2 cellular contexts compared by ENCODE assay signal in the genomic region with DNA sequence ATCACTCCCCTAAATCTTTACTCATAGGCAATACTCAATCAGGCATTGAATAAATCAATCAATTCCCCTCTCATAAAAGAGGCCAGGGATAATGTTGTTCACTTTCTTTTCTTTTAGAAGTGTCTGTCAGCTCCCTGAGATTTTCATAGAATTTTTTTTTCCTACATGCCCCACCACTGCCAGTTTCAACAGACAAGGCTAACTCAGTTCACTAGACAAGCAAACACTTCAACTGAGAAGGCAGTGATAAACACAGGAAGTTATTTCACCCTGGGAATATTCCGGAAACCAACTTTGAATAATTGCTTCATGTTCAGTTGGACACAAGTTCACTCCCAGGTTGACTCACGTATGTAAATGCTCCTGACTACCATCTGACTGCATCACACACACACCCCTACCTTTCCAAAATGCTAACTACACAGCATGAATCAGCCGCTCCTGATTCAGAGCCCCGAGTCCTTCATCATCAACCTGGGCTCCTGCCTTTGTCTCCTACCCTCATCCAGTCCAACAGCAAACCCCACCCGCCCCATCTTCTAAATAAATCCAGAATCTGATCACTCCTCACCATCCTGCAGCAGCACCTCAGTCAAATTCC.
TF ChIP-seq lines count a peak whose summit lies in the region.

No MANE protein-coding gene starts in this region.

TF ChIP-seq in HEK293, 187 proteins besides CTCF, POLR2A, EP300 and RAD21:
- TF ChIP-seq ZNF311 (tag by site-specific recombination; IDR thresholded peaks at IDR 0.05; ENCODE audit: borderline replicate concordance) (no peak), ZNF274 (IDR thresholded peaks at IDR 0.05; ENCODE audit: low read length) (no peak), ZNF274 (tag by site-specific recombination; IDR thresholded peaks at IDR 0.05; ENCODE audit: borderline replicate concordance) (no peak), ZNF600 (tag by site-specific recombination; IDR thresholded peaks at IDR 0.05) (0 out of 2 replicates have a peak, but pooled peaks have one; percentile 16), ZBTB17 (tag by site-specific recombination; IDR thresholded peaks at IDR 0.05) (peak; percentile 37; the same call in 1 of the 2 replicates), OSR2 (tag by site-specific recombination; IDR thresholded peaks at IDR 0.05) (no peak), ZNF155 (tag by site-specific recombination; IDR thresholded peaks at IDR 0.05) (no peak), ZNF146 (tag by site-specific recombination; IDR thresholded peaks at IDR 0.05) (no peak), GLI4 (tag by site-specific recombination; IDR thresholded peaks at IDR 0.05) (no peak), ZNF629 (tag by site-specific recombination; IDR thresholded peaks at IDR 0.05) (peak; percentile 45; the same call in 1 of the 2 replicates), GLIS2 (tag by site-specific recombination; IDR thresholded peaks at IDR 0.05) (no peak), ZNF292 (tag by site-specific recombination; IDR thresholded peaks at IDR 0.05; ENCODE audit: borderline replicate concordance, low read depth) (no peak)
- TF ChIP-seq, protein P1, sequence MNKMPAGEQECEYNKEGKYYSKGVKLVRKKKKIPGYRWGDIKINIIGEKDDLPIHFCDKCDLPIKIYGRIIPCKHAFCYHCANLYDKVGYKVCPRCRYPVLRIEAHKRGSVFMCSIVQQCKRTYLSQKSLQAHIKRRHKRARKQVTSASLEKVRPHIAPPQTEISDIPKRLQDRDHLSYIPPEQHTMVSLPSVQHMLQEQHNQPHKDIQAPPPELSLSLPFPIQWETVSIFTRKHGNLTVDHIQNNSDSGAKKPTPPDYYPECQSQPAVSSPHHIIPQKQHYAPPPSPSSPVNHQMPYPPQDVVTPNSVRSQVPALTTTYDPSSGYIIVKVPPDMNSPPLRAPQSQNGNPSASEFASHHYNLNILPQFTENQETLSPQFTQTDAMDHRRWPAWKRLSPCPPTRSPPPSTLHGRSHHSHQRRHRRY (tag by site-specific recombination; IDR thresholded peaks at IDR 0.05) = no peak
- TF ChIP-seq, protein P2, sequence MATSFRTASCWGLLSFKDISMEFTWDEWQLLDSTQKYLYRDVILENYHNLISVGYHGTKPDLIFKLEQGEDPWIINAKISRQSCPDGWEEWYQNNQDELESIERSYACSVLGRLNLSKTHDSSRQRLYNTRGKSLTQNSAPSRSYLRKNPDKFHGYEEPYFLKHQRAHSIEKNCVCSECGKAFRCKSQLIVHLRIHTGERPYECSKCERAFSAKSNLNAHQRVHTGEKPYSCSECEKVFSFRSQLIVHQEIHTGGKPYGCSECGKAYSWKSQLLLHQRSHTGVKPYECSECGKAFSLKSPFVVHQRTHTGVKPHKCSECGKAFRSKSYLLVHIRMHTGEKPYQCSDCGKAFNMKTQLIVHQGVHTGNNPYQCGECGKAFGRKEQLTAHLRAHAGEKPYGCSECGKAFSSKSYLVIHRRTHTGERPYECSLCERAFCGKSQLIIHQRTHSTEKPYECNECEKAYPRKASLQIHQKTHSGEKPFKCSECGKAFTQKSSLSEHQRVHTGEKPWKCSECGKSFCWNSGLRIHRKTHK (tag by site-specific recombination; IDR thresholded peaks at IDR 0.05) = no peak
- TF ChIP-seq, protein P3, sequence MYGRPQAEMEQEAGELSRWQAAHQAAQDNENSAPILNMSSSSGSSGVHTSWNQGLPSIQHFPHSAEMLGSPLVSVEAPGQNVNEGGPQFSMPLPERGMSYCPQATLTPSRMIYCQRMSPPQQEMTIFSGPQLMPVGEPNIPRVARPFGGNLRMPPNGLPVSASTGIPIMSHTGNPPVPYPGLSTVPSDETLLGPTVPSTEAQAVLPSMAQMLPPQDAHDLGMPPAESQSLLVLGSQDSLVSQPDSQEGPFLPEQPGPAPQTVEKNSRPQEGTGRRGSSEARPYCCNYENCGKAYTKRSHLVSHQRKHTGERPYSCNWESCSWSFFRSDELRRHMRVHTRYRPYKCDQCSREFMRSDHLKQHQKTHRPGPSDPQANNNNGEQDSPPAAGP (tag by site-specific recombination; IDR thresholded peaks at IDR 0.05) = peak; percentile 54; the same call in 1 of the 2 replicates

TF ChIP-seq in HepG2, 621 proteins besides CTCF, POLR2A, EP300 and RAD21 (continues in another document):
- TF ChIP-seq PHF5A (CRISPR knock-in tag; IDR thresholded peaks at IDR 0.05; ENCODE audit: low read depth, unreplicated experiment) = peak; percentile 74
- TF ChIP-seq, protein P4, sequence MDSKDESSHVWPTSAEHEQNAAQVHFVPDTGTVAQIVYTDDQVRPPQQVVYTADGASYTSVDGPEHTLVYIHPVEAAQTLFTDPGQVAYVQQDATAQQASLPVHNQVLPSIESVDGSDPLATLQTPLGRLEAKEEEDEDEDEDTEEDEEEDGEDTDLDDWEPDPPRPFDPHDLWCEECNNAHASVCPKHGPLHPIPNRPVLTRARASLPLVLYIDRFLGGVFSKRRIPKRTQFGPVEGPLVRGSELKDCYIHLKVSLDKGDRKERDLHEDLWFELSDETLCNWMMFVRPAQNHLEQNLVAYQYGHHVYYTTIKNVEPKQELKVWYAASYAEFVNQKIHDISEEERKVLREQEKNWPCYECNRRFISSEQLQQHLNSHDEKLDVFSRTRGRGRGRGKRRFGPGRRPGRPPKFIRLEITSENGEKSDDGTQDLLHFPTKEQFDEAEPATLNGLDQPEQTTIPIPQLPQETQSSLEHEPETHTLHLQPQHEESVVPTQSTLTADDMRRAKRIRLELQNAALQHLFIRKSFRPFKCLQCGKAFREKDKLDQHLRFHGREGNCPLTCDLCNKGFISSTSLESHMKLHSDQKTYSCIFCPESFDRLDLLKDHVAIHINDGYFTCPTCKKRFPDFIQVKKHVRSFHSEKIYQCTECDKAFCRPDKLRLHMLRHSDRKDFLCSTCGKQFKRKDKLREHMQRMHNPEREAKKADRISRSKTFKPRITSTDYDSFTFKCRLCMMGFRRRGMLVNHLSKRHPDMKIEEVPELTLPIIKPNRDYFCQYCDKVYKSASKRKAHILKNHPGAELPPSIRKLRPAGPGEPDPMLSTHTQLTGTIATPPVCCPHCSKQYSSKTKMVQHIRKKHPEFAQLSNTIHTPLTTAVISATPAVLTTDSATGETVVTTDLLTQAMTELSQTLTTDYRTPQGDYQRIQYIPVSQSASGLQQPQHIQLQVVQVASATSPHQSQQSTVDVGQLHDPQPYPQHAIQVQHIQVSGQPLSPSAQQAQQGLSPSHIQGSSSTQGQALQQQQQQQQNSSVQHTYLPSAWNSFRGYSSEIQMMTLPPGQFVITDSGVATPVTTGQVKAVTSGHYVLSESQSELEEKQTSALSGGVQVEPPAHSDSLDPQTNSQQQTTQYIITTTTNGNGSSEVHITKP (CRISPR knock-in tag; IDR thresholded peaks at IDR 0.05; ENCODE audit: low read depth) = 0 out of 2 replicates have a peak, but pooled peaks have one; percentile 23
- TF ChIP-seq CREM (IDR thresholded peaks at IDR 0.05) = peak; percentile 67
- TF ChIP-seq CREM (CRISPR knock-in tag; IDR thresholded peaks at IDR 0.05) = no peak
- TF ChIP-seq BORCS8-MEF2B (CRISPR knock-in tag; IDR thresholded peaks at IDR 0.05) = no peak
- TF ChIP-seq, protein P5, sequence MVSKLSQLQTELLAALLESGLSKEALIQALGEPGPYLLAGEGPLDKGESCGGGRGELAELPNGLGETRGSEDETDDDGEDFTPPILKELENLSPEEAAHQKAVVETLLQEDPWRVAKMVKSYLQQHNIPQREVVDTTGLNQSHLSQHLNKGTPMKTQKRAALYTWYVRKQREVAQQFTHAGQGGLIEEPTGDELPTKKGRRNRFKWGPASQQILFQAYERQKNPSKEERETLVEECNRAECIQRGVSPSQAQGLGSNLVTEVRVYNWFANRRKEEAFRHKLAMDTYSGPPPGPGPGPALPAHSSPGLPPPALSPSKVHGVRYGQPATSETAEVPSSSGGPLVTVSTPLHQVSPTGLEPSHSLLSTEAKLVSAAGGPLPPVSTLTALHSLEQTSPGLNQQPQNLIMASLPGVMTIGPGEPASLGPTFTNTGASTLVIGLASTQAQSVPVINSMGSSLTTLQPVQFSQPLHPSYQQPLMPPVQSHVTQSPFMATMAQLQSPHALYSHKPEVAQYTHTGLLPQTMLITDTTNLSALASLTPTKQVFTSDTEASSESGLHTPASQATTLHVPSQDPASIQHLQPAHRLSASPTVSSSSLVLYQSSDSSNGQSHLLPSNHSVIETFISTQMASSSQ (IDR thresholded peaks at IDR 0.05; ENCODE audit: low read depth) = no peak
- TF ChIP-seq, protein P5 (CRISPR knock-in tag; IDR thresholded peaks at IDR 0.05; ENCODE audit: borderline replicate concordance) = peak; percentile 67; the same call in 1 of the 2 replicates
- no peak for TF ChIP-seq ZMYM4 (CRISPR knock-in tag; IDR thresholded peaks at IDR 0.05)
- no peak for TF ChIP-seq TOE1 (CRISPR knock-in tag; IDR thresholded peaks at IDR 0.05)
- peak; percentile 46; the same call in 1 of the 2 replicates for TF ChIP-seq RXRA (CRISPR knock-in tag; IDR thresholded peaks at IDR 0.05)
- TF ChIP-seq ZNF775 (CRISPR knock-in tag; IDR thresholded peaks at IDR 0.05; ENCODE audit: borderline replicate concordance) = peak; percentile 66; the same call in 1 of the 2 replicates
- peak; percentile 98 for TF ChIP-seq NFKBIZ (CRISPR knock-in tag; IDR thresholded peaks at IDR 0.05)
- peak; percentile 79; the same call in 1 of the 2 replicates for TF ChIP-seq ZNF264 (CRISPR knock-in tag; IDR thresholded peaks at IDR 0.05)
- TF ChIP-seq FOSL1 (CRISPR knock-in tag; IDR thresholded peaks at IDR 0.05; ENCODE audit: borderline replicate concordance) = peak; percentile 31; the same call in 1 of the 2 replicates
- no peak for TF ChIP-seq NR1H2 (CRISPR knock-in tag; IDR thresholded peaks at IDR 0.05; ENCODE audit: borderline replicate concordance, low read depth)
- 0 out of 2 replicates have a peak, but pooled peaks have one; percentile 28 for TF ChIP-seq ARHGAP35 (CRISPR knock-in tag; IDR thresholded peaks at IDR 0.05; ENCODE audit: borderline replicate concordance)
- no peak for TF ChIP-seq EED (CRISPR knock-in tag; IDR thresholded peaks at IDR 0.05)
- TF ChIP-seq, protein P6, sequence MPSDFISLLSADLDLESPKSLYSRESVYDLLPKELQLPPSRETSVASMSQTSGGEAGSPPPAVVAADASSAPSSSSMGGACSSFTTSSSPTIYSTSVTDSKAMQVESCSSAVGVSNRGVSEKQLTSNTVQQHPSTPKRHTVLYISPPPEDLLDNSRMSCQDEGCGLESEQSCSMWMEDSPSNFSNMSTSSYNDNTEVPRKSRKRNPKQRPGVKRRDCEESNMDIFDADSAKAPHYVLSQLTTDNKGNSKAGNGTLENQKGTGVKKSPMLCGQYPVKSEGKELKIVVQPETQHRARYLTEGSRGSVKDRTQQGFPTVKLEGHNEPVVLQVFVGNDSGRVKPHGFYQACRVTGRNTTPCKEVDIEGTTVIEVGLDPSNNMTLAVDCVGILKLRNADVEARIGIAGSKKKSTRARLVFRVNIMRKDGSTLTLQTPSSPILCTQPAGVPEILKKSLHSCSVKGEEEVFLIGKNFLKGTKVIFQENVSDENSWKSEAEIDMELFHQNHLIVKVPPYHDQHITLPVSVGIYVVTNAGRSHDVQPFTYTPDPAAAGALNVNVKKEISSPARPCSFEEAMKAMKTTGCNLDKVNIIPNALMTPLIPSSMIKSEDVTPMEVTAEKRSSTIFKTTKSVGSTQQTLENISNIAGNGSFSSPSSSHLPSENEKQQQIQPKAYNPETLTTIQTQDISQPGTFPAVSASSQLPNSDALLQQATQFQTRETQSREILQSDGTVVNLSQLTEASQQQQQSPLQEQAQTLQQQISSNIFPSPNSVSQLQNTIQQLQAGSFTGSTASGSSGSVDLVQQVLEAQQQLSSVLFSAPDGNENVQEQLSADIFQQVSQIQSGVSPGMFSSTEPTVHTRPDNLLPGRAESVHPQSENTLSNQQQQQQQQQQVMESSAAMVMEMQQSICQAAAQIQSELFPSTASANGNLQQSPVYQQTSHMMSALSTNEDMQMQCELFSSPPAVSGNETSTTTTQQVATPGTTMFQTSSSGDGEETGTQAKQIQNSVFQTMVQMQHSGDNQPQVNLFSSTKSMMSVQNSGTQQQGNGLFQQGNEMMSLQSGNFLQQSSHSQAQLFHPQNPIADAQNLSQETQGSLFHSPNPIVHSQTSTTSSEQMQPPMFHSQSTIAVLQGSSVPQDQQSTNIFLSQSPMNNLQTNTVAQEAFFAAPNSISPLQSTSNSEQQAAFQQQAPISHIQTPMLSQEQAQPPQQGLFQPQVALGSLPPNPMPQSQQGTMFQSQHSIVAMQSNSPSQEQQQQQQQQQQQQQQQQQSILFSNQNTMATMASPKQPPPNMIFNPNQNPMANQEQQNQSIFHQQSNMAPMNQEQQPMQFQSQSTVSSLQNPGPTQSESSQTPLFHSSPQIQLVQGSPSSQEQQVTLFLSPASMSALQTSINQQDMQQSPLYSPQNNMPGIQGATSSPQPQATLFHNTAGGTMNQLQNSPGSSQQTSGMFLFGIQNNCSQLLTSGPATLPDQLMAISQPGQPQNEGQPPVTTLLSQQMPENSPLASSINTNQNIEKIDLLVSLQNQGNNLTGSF (CRISPR knock-in tag; IDR thresholded peaks at IDR 0.05) = peak; percentile 29; the same call in 1 of the 2 replicates
- peak; percentile 89; the same call in 1 of the 2 replicates for TF ChIP-seq ZNF614 (CRISPR knock-in tag; IDR thresholded peaks at IDR 0.05; ENCODE audit: borderline replicate concordance)
- TF ChIP-seq, protein P7, sequence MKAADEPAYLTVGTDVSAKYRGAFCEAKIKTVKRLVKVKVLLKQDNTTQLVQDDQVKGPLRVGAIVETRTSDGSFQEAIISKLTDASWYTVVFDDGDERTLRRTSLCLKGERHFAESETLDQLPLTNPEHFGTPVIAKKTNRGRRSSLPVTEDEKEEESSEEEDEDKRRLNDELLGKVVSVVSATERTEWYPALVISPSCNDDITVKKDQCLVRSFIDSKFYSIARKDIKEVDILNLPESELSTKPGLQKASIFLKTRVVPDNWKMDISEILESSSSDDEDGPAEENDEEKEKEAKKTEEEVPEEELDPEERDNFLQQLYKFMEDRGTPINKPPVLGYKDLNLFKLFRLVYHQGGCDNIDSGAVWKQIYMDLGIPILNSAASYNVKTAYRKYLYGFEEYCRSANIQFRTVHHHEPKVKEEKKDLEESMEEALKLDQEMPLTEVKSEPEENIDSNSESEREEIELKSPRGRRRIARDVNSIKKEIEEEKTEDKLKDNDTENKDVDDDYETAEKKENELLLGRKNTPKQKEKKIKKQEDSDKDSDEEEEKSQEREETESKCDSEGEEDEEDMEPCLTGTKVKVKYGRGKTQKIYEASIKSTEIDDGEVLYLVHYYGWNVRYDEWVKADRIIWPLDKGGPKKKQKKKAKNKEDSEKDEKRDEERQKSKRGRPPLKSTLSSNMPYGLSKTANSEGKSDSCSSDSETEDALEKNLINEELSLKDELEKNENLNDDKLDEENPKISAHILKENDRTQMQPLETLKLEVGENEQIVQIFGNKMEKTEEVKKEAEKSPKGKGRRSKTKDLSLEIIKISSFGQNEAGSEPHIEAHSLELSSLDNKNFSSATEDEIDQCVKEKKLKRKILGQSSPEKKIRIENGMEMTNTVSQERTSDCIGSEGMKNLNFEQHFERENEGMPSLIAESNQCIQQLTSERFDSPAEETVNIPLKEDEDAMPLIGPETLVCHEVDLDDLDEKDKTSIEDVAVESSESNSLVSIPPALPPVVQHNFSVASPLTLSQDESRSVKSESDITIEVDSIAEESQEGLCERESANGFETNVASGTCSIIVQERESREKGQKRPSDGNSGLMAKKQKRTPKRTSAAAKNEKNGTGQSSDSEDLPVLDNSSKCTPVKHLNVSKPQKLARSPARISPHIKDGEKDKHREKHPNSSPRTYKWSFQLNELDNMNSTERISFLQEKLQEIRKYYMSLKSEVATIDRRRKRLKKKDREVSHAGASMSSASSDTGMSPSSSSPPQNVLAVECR (CRISPR knock-in tag; IDR thresholded peaks at IDR 0.05; ENCODE audit: borderline replicate concordance) = no peak; the same call in 1 of the 2 replicates
